In the genomic region with DNA sequence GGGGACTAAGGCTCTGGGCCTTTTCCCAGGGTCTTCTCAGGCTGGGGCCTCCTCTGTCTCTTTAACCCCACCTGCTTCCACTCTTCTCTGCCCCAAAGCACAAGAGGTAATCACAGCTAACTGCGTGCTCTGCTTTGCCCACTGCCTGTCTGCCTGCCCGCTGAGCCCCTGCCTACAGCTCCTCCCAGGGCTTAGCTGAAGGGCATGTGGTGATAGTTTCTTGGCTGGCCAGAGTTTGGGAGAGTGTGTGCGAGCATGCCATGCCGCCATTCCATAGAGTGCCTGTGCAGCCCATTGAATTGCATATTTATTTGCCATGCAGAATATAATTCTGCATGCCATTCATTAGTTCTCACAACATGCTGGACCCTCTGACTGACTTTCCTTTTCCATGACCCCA, we compare ENCODE assay signal across 30 cellular contexts. TPM values are rescaled to one million over a fixed set of nuclear protein-coding genes. Genes with fewer than 3 reads are reported as not detected.
"Had no signal": no experiment of that assay in that cellular context is flagged by ENCODE, and none has a peak within 500 bp of the region (broad histone marks: within the 10 kb centered on the region; RNA-seq: fewer than 3 reads in every experiment).

No MANE protein-coding gene starts in this region.

- H3K27me3 ChIP-seq: body of pancreas, cardiac muscle cell, ovary, sigmoid colon, testis had no signal

- H3K9me3 Mint-ChIP-seq: activated B cell treated with CpG ODN at 0.5 μM for 24 hours; activated T-cell treated with anti-CD3 and anti-CD28 coated beads, Interleukin-2, amount 50 U/mL, for 72 hours; effector memory CD8-positive, alpha-beta T cell; natural killer cell; T-helper 2 cell treated with Interferon-gamma antibody and Interleukin-4, amounts not matched to agents 5 μg/mL and 100 μg/mL, for 36 hours had no signal

- H3K9me3 ChIP-seq: body of pancreas, neutrophil, ovary, sigmoid colon, testis had no signal

- H3K4me3 Mint-ChIP-seq: activated B cell treated with CpG ODN at 0.5 μM for 24 hours; activated naive CD8-positive, alpha-beta T cell; activated T-cell treated with anti-CD3 and anti-CD28 coated beads, Interleukin-2, amount 50 U/mL, for 72 hours; effector memory CD8-positive, alpha-beta T cell; natural killer cell; T-helper 2 cell treated with Interferon-gamma antibody and Interleukin-4, amounts not matched to agents 5 μg/mL and 100 μg/mL, for 36 hours had no signal

- H3K4me1 Mint-ChIP-seq: activated B cell treated with CpG ODN at 0.5 μM for 24 hours, natural killer cell had no signal

- H3K36me3 ChIP-seq: neutrophil, ovary had no signal

- DNase-seq: activated B cell treated with CpG ODN at 0.5 μM for 24 hours; activated naive CD4-positive, alpha-beta T cell; activated T-cell treated with anti-CD3 and anti-CD28 coated beads for 4 hours; activated T-cell treated with anti-CD3 and anti-CD28 coated beads, Interleukin-2, amount 50 U/mL, for 72 hours; anterior cingulate cortex; cortex of kidney; effector memory CD8-positive, alpha-beta T cell; erythroblast; head of caudate nucleus; mesendoderm; natural killer cell; sigmoid colon; stimulated activated CD4-positive, alpha-beta T cell treated with anti-CD3 and anti-CD28 coated beads, Interleukin-2, amount 100 ng/mL, for 24 hours; stimulated activated naive CD4-positive, alpha-beta T cell; T-helper 1 cell; testis; trophoblast cell had no signal

- H3K27ac Mint-ChIP-seq: activated B cell treated with CpG ODN at 0.5 μM for 24 hours; activated naive CD8-positive, alpha-beta T cell; activated T-cell treated with anti-CD3 and anti-CD28 coated beads, Interleukin-2, amount 50 U/mL, for 72 hours; effector memory CD8-positive, alpha-beta T cell; natural killer cell; progenitor cell of endocrine pancreas; T-helper 2 cell treated with Interferon-gamma antibody and Interleukin-4, amounts not matched to agents 5 μg/mL and 100 μg/mL, for 36 hours had no signal

- H3K4me2 ChIP-seq: smooth muscle cell had no signal

- H3K27me3 Mint-ChIP-seq: activated naive CD8-positive, alpha-beta T cell; progenitor cell of endocrine pancreas had no signal

- H3K4me3 ChIP-seq: body of pancreas, cardiac muscle cell, lung, ovary, sigmoid colon, smooth muscle cell, testis had no signal

- H3K36me3 Mint-ChIP-seq: activated naive CD8-positive, alpha-beta T cell; natural killer cell had no signal

- H3K27ac ChIP-seq: body of pancreas, cardiac muscle cell, neutrophil, ovary, testis had no signal

RNA-seq across cellular contexts. Expression of a gene that starts 39.6 kb away (rescaled TPM):
- total RNA-seq: activated B cell treated with CpG ODN at 0.5 μM for 24 hours; activated T-cell treated with anti-CD3 and anti-CD28 coated beads, Interleukin-2, amount 50 U/mL, for 72 hours; cardiac muscle cell; cerebellum; kidney epithelial cell; mononuclear cell; natural killer cell; progenitor cell of endocrine pancreas; renal cortical epithelial cell; sigmoid colon; smooth muscle cell had no signal
